Comparison of ENCODE assay signal across 9 cellular contexts in the genomic region with DNA sequence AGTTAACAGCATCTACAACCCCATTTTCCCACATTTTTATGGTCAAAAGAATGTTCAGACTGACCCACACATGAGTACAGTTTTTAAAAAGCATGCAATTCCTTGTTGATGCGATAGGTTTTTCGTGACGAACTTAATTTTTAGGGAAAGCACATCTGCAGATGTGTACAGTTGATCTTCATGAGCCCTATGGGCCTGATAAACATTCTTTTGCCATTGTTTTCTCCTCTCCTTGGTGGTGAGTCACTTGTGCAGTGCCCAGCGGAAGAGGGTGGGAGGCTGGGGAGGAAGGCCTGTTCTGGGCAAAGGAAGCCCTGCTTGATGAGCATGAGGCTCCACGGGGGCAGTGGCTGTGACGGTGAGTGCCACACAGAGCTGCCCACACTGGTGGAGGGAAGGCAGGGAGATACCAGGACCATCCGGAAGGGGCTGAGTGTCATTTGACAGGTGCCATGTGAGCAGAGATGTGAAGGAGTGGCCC. TPM values are rescaled to one million over a fixed set of nuclear protein-coding genes. Genes with fewer than 3 reads are reported as not detected.
DNase-seq lines count a peak whose midpoint lies in the region; ATAC-seq and TF ChIP-seq lines count a peak whose summit lies in the region.
"Had no signal": no experiment of that assay in that cellular context is flagged by ENCODE, and none has a peak within 500 bp of the region (broad histone marks: within the 10 kb centered on the region; RNA-seq: fewer than 3 reads in every experiment).

No MANE protein-coding gene starts in this region.

- no peaks in the 10 kb centered on the region for H3K27me3 Mint-ChIP-seq in CD4-positive, alpha-beta memory T cell
- no peaks in the 10 kb centered on the region for H3K27me3 Mint-ChIP-seq in central memory CD8-positive, alpha-beta T cell

- H3K36me3 Mint-ChIP-seq in CD4-positive, alpha-beta memory T cell, result peaks cover 23 to 66% of the 10 kb centered on the region in 2 donors
- H3K36me3 Mint-ChIP-seq in central memory CD8-positive, alpha-beta T cell (ENCODE audit: insufficient read depth), result peaks cover 51% of the 10 kb centered on the region

- no peaks in the 10 kb centered on the region for H3K9me2 ChIP-seq in PC-3 (replicated peaks; ENCODE audit: low read length)

- peak in 1 of 5 donors; percentile 59 for DNase-seq in CD4-positive, alpha-beta memory T cell
- DNase-seq in PC-3 (peak; percentile 96), inferior parietal cortex (ENCODE audit: extremely low spot score) (no peak)
- DNase-seq in central memory CD8-positive, alpha-beta T cell (ENCODE audit: low spot score in 2 of 2), result no peak
- no peak for DNase-seq in activated CD4-positive, CD25-positive, alpha-beta regulatory T cell (lab: John Stamatoyannopoulos, UW)

- peak; percentile 39 for TF ChIP-seq CTCF in PC-3 (conservative IDR thresholded peaks at IDR 0.05; ENCODE audit: low read depth, low read length)

- peak overlapping the region; percentile 46 for H3K27ac ChIP-seq in CD4-positive, alpha-beta memory T cell (ENCODE audit: low read depth, low read length)
- H3K27ac ChIP-seq in PC-3 (ENCODE audit: low read length), result peak overlapping the region; percentile 14
- H3K27ac ChIP-seq: tibial artery had no signal

- peak; percentile 82 for ATAC-seq in PC-3
- ATAC-seq in central memory CD8-positive, alpha-beta T cell (replicated peaks; ENCODE audit: extremely low read depth, poor library complexity, severe bottlenecking), result no peak
- no peak for ATAC-seq in GM19467 (IDR thresholded peaks at IDR 0.05; ENCODE audit: unreplicated experiment)
- ATAC-seq in GM21381 (IDR thresholded peaks at IDR 0.05; ENCODE audit: unreplicated experiment), result no peak

- H3K9me3 ChIP-seq in CD4-positive, alpha-beta memory T cell (ENCODE audit: control insufficient read depth in 1 of 2, low read length in 2 of 2), result no peaks in the 10 kb centered on the region
- no peaks in the 10 kb centered on the region for H3K9me3 ChIP-seq in PC-3 (ENCODE audit: low read length)
- H3K9me3 ChIP-seq in mucosa of stomach (ENCODE audit: control insufficient read depth, low read length), result no peaks in the 10 kb centered on the region
- H3K9me3 ChIP-seq: tibial artery had no signal

- H3K4me1 ChIP-seq in CD4-positive, alpha-beta memory T cell (ENCODE audit: insufficient read depth, low read length), result peaks cover 93% of the 10 kb centered on the region
- H3K4me1 ChIP-seq in PC-3 (ENCODE audit: insufficient read depth, low read length), result peaks cover 74% of the 10 kb centered on the region
- peaks cover 83% of the 10 kb centered on the region for H3K4me1 ChIP-seq in mucosa of stomach (ENCODE audit: control insufficient read depth, insufficient read depth, low read length)

- peaks cover 99% of the 10 kb centered on the region for H4K20me1 ChIP-seq in PC-3 (ENCODE audit: low read length)

- H3K9me3 Mint-ChIP-seq in CD4-positive, alpha-beta memory T cell, result no peaks in the 10 kb centered on the region
- H3K9me3 Mint-ChIP-seq in central memory CD8-positive, alpha-beta T cell, result no peaks in the 10 kb centered on the region

- peak overlapping the region; percentile 87 for H3K4me2 ChIP-seq in PC-3 (ENCODE audit: low read length)

- H3K4me1 Mint-ChIP-seq in CD4-positive, alpha-beta memory T cell, result peaks cover 76 to 96% (median 88%) of the 10 kb centered on the region in 4 donors
- peaks cover 95% of the 10 kb centered on the region for H3K4me1 Mint-ChIP-seq in central memory CD8-positive, alpha-beta T cell

- peak overlapping the region; percentile 78 to 99 (median 93) for H3K27ac Mint-ChIP-seq in CD4-positive, alpha-beta memory T cell
- peak overlapping the region; percentile 85 for H3K27ac Mint-ChIP-seq in central memory CD8-positive, alpha-beta T cell (ENCODE audit: low read depth)

- BruUV-seq in PC-3 (replicated peaks; lab: Mats Ljungman, UMichigan), result no TSS peak

- H2AFZ ChIP-seq in PC-3 (ENCODE audit: low read length), result no peak overlapping the region

- H3F3A ChIP-seq in PC-3 (ENCODE audit: low read length, unreplicated experiment), result peaks cover 9% of the 10 kb centered on the region

- H3K4me3 ChIP-seq in CD4-positive, alpha-beta memory T cell (ENCODE audit: low read length in 2 of 2), result no peak overlapping the region
- H3K4me3 ChIP-seq in PC-3 (ENCODE audit: low read length) (peak overlapping the region; percentile 16; the same call in 1 of the 2 replicates), mucosa of stomach (ENCODE audit: low read length) (no peak overlapping the region)

- no peaks in the 10 kb centered on the region for H3K27me3 ChIP-seq in CD4-positive, alpha-beta memory T cell (ENCODE audit: insufficient read depth, low read length)
- H3K27me3 ChIP-seq in PC-3 (ENCODE audit: low read length), result no peaks in the 10 kb centered on the region
- no peaks in the 10 kb centered on the region for H3K27me3 ChIP-seq in mucosa of stomach (ENCODE audit: control insufficient read depth, insufficient read depth, low read length)
- H3K27me3 ChIP-seq: tibial artery had no signal

- H3K36me3 ChIP-seq in CD4-positive, alpha-beta memory T cell (ENCODE audit: insufficient read depth, low read length), result peaks cover 12% of the 10 kb centered on the region
- H3K36me3 ChIP-seq in PC-3 (ENCODE audit: low read depth, low read length), result peaks cover 68% of the 10 kb centered on the region
- H3K36me3 ChIP-seq in mucosa of stomach (ENCODE audit: control insufficient read depth, insufficient read depth, low read length), result peaks cover 10% of the 10 kb centered on the region
- H3K36me3 ChIP-seq: tibial artery had no signal

- POLR2A ChIA-PET in CD4-positive, alpha-beta memory T cell (lab: Charles Lee; ENCODE audit: partially characterized antibody), result interaction anchor here (11.9 kb wide), 1 partner anchor 8 kb away, joined by 146 read pairs; no protein-coding TSS in a partner anchor
- POLR2A ChIA-PET in PC-3 (lab: Charles Lee; ENCODE audit: unreplicated experiment), result interaction anchor here (0.6 kb wide), 1 partner anchor 78 kb away, joined by 5 read pairs; no protein-coding TSS in a partner anchor

- peak overlapping the region in 7 of 8 donors; percentile 76 to 90 (median 83) for H3K4me3 Mint-ChIP-seq in CD4-positive, alpha-beta memory T cell
- H3K4me3 Mint-ChIP-seq in central memory CD8-positive, alpha-beta T cell, result peak overlapping the region; percentile 91

- intact Hi-C loops in CD4-positive, alpha-beta memory T cell (cut with micrococcal nuclease), result loop anchor here (10.0 kb wide), 2 partner anchors 323 to 1537 kb away; a partner anchor contains a TSS
- intact Hi-C loops in PC-3 (cut with micrococcal nuclease), result loop anchor here (1.0 to 10.0 kb wide), 3 partner anchors 78 to 323 kb away; no protein-coding TSS in a partner anchor

- peaks cover 100% of the 10 kb centered on the region for H3K79me2 ChIP-seq in PC-3 (ENCODE audit: low read length)

- CTCF ChIA-PET in CD4-positive, alpha-beta memory T cell (lab: Charles Lee; ENCODE audit: partially characterized antibody), result interaction anchor here (1.6 kb wide), 1 partner anchor 78 kb away, joined by 4 read pairs; no protein-coding TSS in a partner anchor
- CTCF ChIA-PET in PC-3 (lab: Charles Lee), result interaction anchor here (0.5 to 1.6 kb wide), 2 partner anchors 88 to 134 kb away, joined by 5 to 7 read pairs; no protein-coding TSS in a partner anchor

- peak overlapping the region; percentile 2; the same call in 1 of the 2 replicates for H3K9ac ChIP-seq in PC-3 (ENCODE audit: low read length)
- H3K9ac ChIP-seq in mucosa of stomach (ENCODE audit: low read length), result peak overlapping the region; percentile 13

RNA-seq across cellular contexts. Expression of a gene that starts 5.3 kb away (rescaled TPM):
- 100 to 1,000 TPM; 265 to 270 TPM for total RNA-seq in CD4-positive, alpha-beta memory T cell
- 100 to 1,000 TPM; 493 to 600 TPM for polyA plus RNA-seq in CD4-positive, alpha-beta memory T cell
- total RNA-seq in PC-3 (2014; rRNA removed), result 685 and 688 TPM in 2 replicates

RNA-seq across cellular contexts. Expression of a gene that starts 15.3 kb away (rescaled TPM):
- 10 to 100 TPM; 28.5 to 30.7 TPM for total RNA-seq in CD4-positive, alpha-beta memory T cell
- 10 to 100 TPM; 16.4 to 20.0 TPM for polyA plus RNA-seq in CD4-positive, alpha-beta memory T cell
- 63.3 and 93.0 TPM in 2 replicates for total RNA-seq in PC-3 (2014; rRNA removed)

RNA-seq across cellular contexts. Expression of a gene that starts 21.3 kb away (rescaled TPM):
- total RNA-seq in CD4-positive, alpha-beta memory T cell, result 10 to 100 TPM; 57.8 to 64.5 TPM
- 100 to 1,000 TPM; 108 to 157 TPM for polyA plus RNA-seq in CD4-positive, alpha-beta memory T cell
- total RNA-seq in PC-3 (2014; rRNA removed), result 343 and 375 TPM in 2 replicates

RNA-seq across cellular contexts. Expression of a gene that starts 52.3 kb away (rescaled TPM):
- 100 to 1,000 TPM; 179 to 185 TPM for total RNA-seq in CD4-positive, alpha-beta memory T cell
- polyA plus RNA-seq in CD4-positive, alpha-beta memory T cell, result 100 to 1,000 TPM; 382 to 488 TPM
- 996 and 1,117 TPM in 2 replicates for total RNA-seq in PC-3 (2014; rRNA removed)
